20 cellular contexts compared by ENCODE assay signal in the genomic region with DNA sequence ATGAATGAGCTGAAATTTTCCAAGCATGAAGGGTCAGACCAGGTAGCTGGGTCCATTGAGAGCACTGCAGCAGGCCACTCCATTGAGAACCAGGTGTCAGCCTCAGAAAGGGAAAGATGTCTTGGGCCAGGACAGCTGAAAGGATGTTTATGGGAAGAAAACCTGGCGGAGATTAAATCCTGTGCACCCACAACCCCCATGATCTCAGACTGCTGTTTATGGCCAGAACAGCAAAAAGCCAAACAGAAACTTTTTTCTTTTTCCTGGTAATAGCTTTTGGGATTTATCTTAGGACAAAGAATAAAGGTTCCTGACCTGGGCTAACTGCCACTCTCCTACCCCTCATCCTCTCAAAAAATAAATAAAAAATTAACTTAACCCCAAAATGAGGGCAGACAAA.
"Had no signal": no experiment of that assay in that cellular context is flagged by ENCODE, and none has a peak within 500 bp of the region (broad histone marks: within the 10 kb centered on the region; RNA-seq: fewer than 3 reads in every experiment).

No MANE protein-coding gene starts in this region.

- H3K27ac Mint-ChIP-seq: endodermal cell; immature natural killer cell; memory B cell; natural killer cell treated with Interleukin-12 subunit alpha and Interleukin-12 subunit beta and Interleukin-15 and Interleukin-18, amount 100 ng/mL, for 72 hours had no signal

- H3K4me3 Mint-ChIP-seq: endodermal cell; immature natural killer cell; memory B cell; natural killer cell treated with Interleukin-12 subunit alpha and Interleukin-12 subunit beta and Interleukin-15 and Interleukin-18, amount 100 ng/mL, for 72 hours had no signal

- DNase-seq: colonic mucosa; effector CD4-positive, alpha-beta T cell; endodermal cell; erythroblast; glutamatergic neuron; immature natural killer cell; left cardiac atrium; lower lobe of right lung; midbrain; occipital lobe; pancreas; stimulated activated CD4-positive, alpha-beta T cell treated with anti-CD3 and anti-CD28 coated beads, Interleukin-2, amount 100 ng/mL, for 48 hours; stimulated activated naive CD4-positive, alpha-beta T cell treated with Interleukin-2 at 50 U/mL for 16 hours; upper lobe of left lung; uterus had no signal

- H3K36me3 ChIP-seq: cardiac muscle cell, colonic mucosa, lower lobe of right lung, pancreas, prostate gland, upper lobe of left lung, uterus had no signal

- H3K4me1 Mint-ChIP-seq: immature natural killer cell, memory B cell had no signal

- H3K27me3 Mint-ChIP-seq: memory B cell; natural killer cell treated with Interleukin-12 subunit alpha and Interleukin-12 subunit beta and Interleukin-15 and Interleukin-18, amount 100 ng/mL, for 72 hours had no signal

- H3K9me3 Mint-ChIP-seq: memory B cell; natural killer cell treated with Interleukin-12 subunit alpha and Interleukin-12 subunit beta and Interleukin-15 and Interleukin-18, amount 100 ng/mL, for 72 hours had no signal

- H3K4me3 ChIP-seq: cardiac muscle cell, colonic mucosa, lower lobe of right lung, pancreas, prostate gland, smooth muscle cell, upper lobe of left lung, uterus had no signal

- H3K4me1 ChIP-seq: colonic mucosa, lower lobe of right lung, pancreas, uterus had no signal

- ATAC-seq: lower lobe of right lung; natural killer cell treated with Interleukin-12 subunit alpha and Interleukin-12 subunit beta and Interleukin-15 and Interleukin-18, amount 100 ng/mL, for 72 hours; pancreas had no signal

- H3K27me3 ChIP-seq: cardiac muscle cell, colonic mucosa, pancreas, upper lobe of left lung, uterus had no signal

- H3K9me3 ChIP-seq: colonic mucosa, lower lobe of right lung, pancreas, prostate gland, upper lobe of left lung, uterus had no signal

- H3K27ac ChIP-seq: cardiac muscle cell, colonic mucosa, lower lobe of right lung, pancreas, prostate gland, upper lobe of left lung, uterus had no signal

- H3K36me3 Mint-ChIP-seq: immature natural killer cell; memory B cell; natural killer cell treated with Interleukin-12 subunit alpha and Interleukin-12 subunit beta and Interleukin-15 and Interleukin-18, amount 100 ng/mL, for 72 hours had no signal
